8 cellular contexts compared by ENCODE assay signal in the genomic region with DNA sequence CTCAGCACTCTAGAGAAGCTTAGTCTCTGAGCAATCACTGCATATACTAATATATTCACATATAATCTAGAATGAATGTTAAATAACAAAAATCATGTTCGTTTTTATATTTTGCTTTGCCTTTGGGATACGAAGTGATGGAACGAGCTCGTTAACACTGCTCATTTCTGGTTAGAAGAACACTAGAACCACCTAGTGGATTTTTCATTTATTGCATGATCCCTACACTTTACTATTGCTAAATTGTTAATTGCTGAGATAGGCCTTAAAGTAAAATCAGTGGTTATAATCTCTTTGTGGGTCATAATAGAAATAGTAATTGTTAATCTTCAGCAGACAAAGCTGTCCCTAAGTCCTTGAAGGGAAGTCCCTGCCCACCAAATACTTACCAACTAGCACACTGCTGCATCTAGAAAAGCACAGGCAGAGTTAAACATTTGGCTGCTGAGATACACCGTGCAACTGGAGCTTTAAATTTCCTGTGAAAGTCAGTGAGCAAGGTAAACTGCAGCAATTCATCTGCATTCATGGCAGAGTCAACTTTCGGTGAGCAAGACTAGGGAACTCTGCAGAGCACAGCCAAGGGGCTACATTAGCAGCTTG.
A peak's percentile ranks its signal among the peaks of the same experiment; 100 is the strongest.
DNase-seq lines count a peak whose midpoint lies in the region; ATAC-seq, FAIRE-seq and TF ChIP-seq lines count a peak whose summit lies in the region.

No MANE protein-coding gene starts in this region.

- H3K27me3 Mint-ChIP-seq in astrocyte (ENCODE audit: low read depth, unreplicated experiment): peaks cover 3% of the 10 kb centered on the region

- WGBS in transverse colon (ENCODE audit: low coverage in 1 of 2), 2 donors: 0 to 19% methylated on average over 4 to 6 of the region's 6 CpGs

- H3K9ac ChIP-seq in astrocyte (ENCODE audit: low read length): no peak overlapping the region

- H3K4me1 Mint-ChIP-seq in astrocyte (ENCODE audit: low read depth, unreplicated experiment): no peaks in the 10 kb centered on the region

- no peak overlapping the region for H3K27ac ChIP-seq in astrocyte (ENCODE audit: low read depth, low read length)
- no peak overlapping the region for H3K27ac ChIP-seq in transverse colon

- H3K9me3 Mint-ChIP-seq in astrocyte (ENCODE audit: unreplicated experiment): no peaks in the 10 kb centered on the region

- H3K9me3 ChIP-seq in astrocyte (ENCODE audit: insufficient read depth, low read depth, low read length): no peaks in the 10 kb centered on the region
- H3K9me3 ChIP-seq in transverse colon: no peaks in the 10 kb centered on the region

- no peaks in the 10 kb centered on the region for H3K4me1 ChIP-seq in astrocyte (ENCODE audit: insufficient read depth, low read length)
- H3K4me1 ChIP-seq in transverse colon: no peaks in the 10 kb centered on the region

- no peak overlapping the region for H3K4me3 Mint-ChIP-seq in astrocyte (ENCODE audit: unreplicated experiment)

- in situ Hi-C loops in transverse colon (cut with MboI; ENCODE audit: low pct_ligation_motif_present in 1 of 4, low pct_unique_long_range_greater_than_20kb in 1 of 4, low sequenced_read_pairs in 3 of 4): loop anchor here in 1 of 4 donors (25.0 kb wide), 1 partner anchor 436 kb away; no protein-coding TSS in a partner anchor

- no peak overlapping the region for H3K4me2 ChIP-seq in astrocyte (ENCODE audit: low read length)

- TF ChIP-seq EP300 in transverse colon (IDR thresholded peaks at IDR 0.05; ENCODE audit: low read depth): no peak

- ATAC-seq in GM18520 (IDR thresholded peaks at IDR 0.05; ENCODE audit: unreplicated experiment): peak; percentile 86
- peak; percentile 94 for ATAC-seq in HG02973 (IDR thresholded peaks at IDR 0.05; ENCODE audit: unreplicated experiment)

- intact Hi-C loops in transverse colon (cut with DNase I; ENCODE audit: low total_unique reads): no loop called here

- no peak overlapping the region for H2AFZ ChIP-seq in astrocyte (ENCODE audit: low read depth, low read length)

- no peak overlapping the region for H3K27ac Mint-ChIP-seq in astrocyte (ENCODE audit: unreplicated experiment)

- CTCF ChIA-PET in BJ (lab: Yijun Ruan, JAX): interaction anchor here (0.7 to 3.1 kb wide), 21 partner anchors 9 to 574 kb away, joined by 3 to 17 read pairs (median 4); no protein-coding TSS in a partner anchor

- H3K79me2 ChIP-seq in astrocyte (ENCODE audit: insufficient read depth, low read length): no peaks in the 10 kb centered on the region

- FAIRE-seq in astrocyte (lab: Jason Lieb, UNC): peak; percentile 86

- no peaks in the 10 kb centered on the region for H4K20me1 ChIP-seq in astrocyte (ENCODE audit: insufficient read depth, low read length)

- no peak overlapping the region for H3K4me3 ChIP-seq in BJ (ENCODE audit: low read depth, low read length)
- H3K4me3 ChIP-seq in astrocyte (ENCODE audit: insufficient read depth, low read depth, low read length): no peak overlapping the region
- H3K4me3 ChIP-seq in transverse colon: no peak overlapping the region

- H3K36me3 ChIP-seq in BJ (ENCODE audit: control insufficient read depth, insufficient read depth, low read length) (no peaks in the 10 kb centered on the region), astrocyte (ENCODE audit: insufficient read depth, low read length) (no peaks in the 10 kb centered on the region), transverse colon (no peaks in the 10 kb centered on the region)

- TF ChIP-seq CTCF in BJ (IDR thresholded peaks at IDR 0.05; ENCODE audit: insufficient read depth, low read depth, low read length): peak; percentile 58
- peak; percentile 76 for TF ChIP-seq CTCF in astrocyte (IDR thresholded peaks at IDR 0.05; ENCODE audit: insufficient read depth, low read depth, low read length)
- TF ChIP-seq CTCF in transverse colon (IDR thresholded peaks at IDR 0.05): peak; percentile 43 to 67 (median 54)

- H3K36me3 Mint-ChIP-seq in astrocyte (ENCODE audit: low read depth, unreplicated experiment): no peaks in the 10 kb centered on the region

- POLR2A ChIA-PET in BJ (lab: Charles Lee): no interaction called here

- no peak for DNase-seq in BJ (ENCODE audit: low read depth)
- DNase-seq in NCI-H2029 (lab: John Stamatoyannopoulos, UW): peak; percentile 38
- DNase-seq in astrocyte (ENCODE audit: low read depth): peak; percentile 23
- DNase-seq in iPS-NIHi11 (ENCODE audit: low spot score): peak; percentile 62
- no peak for DNase-seq in transverse colon
- DNase-seq in NK-92 (lab: John Stamatoyannopoulos, UW; ENCODE audit: unreplicated experiment): no peak

- H3K27me3 ChIP-seq in BJ (ENCODE audit: control insufficient read depth, insufficient read depth, low read length): no peaks in the 10 kb centered on the region
- H3K27me3 ChIP-seq in astrocyte (ENCODE audit: insufficient read depth, low read length): no peaks in the 10 kb centered on the region
- H3K27me3 ChIP-seq in transverse colon: no peaks in the 10 kb centered on the region

- no peak for TF ChIP-seq POLR2A in transverse colon (IDR thresholded peaks at IDR 0.05)

Comparison
In these comparisons a context has a peak if more than half of its experiments do, and no peak if none do; other contexts are left out.
1. DNase-seq: peak in NCI-H2029 (single experiment), astrocyte (single experiment) and iPS-NIHi11 (single experiment); none in BJ (single experiment), transverse colon (single experiment) and NK-92 (single experiment).
2. Peak in every context shown above with its lines, with median percentiles within 50 percentile points of each other: CTCF ChIP-seq.